Comparison of ENCODE assay signal across 24 cellular contexts in the genomic region with DNA sequence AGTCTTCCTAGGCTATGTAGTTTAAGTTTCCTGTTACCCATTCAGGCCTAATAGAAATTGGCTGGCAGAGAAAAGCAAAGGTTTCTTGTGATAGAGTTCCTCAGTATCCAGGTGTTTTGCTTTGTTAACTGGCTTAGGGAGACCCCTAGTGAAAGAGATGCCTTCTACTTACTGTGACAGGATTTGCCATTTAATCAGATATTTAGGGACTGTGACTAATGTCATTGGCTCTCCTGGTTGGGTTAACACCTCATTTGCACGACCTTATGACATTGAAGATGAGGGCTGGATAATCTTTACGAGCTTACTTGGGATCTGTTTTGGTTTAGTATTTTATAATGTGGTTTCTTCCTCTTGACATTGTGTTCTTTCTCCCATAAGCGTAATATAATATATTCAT. TPM values are rescaled to one million over a fixed set of nuclear protein-coding genes. Genes with fewer than 3 reads are reported as not detected.
DNase-seq lines count a peak whose midpoint lies in the region; ATAC-seq and TF ChIP-seq lines count a peak whose summit lies in the region.
"Had no signal": no experiment of that assay in that cellular context is flagged by ENCODE, and none has a peak within 500 bp of the region (broad histone marks: within the 10 kb centered on the region; RNA-seq: fewer than 3 reads in every experiment).

No MANE protein-coding gene starts in this region.

- no peak overlapping the region for H3K56ac ChIP-seq in mesendoderm (ENCODE audit: low read length)

- H3K4me3 ChIP-seq in DND-41 (ENCODE audit: low read depth in 1 of 2, low read length in 2 of 2) (no peak overlapping the region), HEK293 (ENCODE audit: low read depth, low read length) (no peak overlapping the region), mesendoderm (ENCODE audit: low read length) (no peak overlapping the region)
- H3K4me3 ChIP-seq: lower lobe of right lung, MG63, uterus had no signal

- no CpG with 5 or more reads among the region's 3 CpGs for WGBS in mesendoderm (ENCODE audit: extremely low coverage, insufficient coverage, low lambda C conversion rate)

- no peak for DNase-seq in DND-41
- DNase-seq in RKO (ENCODE audit: low spot score), result peak; percentile 16
- peak; percentile 95 for DNase-seq in mesendoderm
- no peak for DNase-seq in retina
- no peak for DNase-seq in GM13976 (ENCODE audit: low spot score)
- DNase-seq in cerebellar nuclear complex (lab: John Stamatoyannopoulos, UW), result no peak
- DNase-seq in DMS153 (lab: John Stamatoyannopoulos, UW), result no peak
- DNase-seq: activated CD4-positive, alpha-beta T cell treated with anti-CD3 and anti-CD28 coated beads, Interleukin-2, amount 10 ng/mL, durations not matched to agents 7 days and 5 days; activated CD8-positive, alpha-beta memory T cell treated with anti-CD3 and anti-CD28 coated beads, Interleukin-2, amount 50 U/mL, for 48 hours; activated effector memory CD4-positive, alpha-beta T cell treated with anti-CD3 and anti-CD28 coated beads, Interleukin-2, amount 50 U/mL, for 16 hours; Calu3; caudate nucleus; glutamatergic neuron; lower lobe of right lung; MG63; naive B cell; NCI-H1930; NCI-H510A treated with DMSO at 0.1 percent for 48 hours; SK-N-SH; small intestine; stimulated activated CD4-positive, alpha-beta T cell treated with anti-CD3 and anti-CD28 coated beads, Interleukin-4, amount 100 ng/mL, for 1 hour; uterus had no signal

- no peak overlapping the region for H4K8ac ChIP-seq in mesendoderm (ENCODE audit: low read depth, low read length)

- in situ Hi-C loops in GM13976 (cut with MboI; ENCODE audit: low sequenced_read_pairs, unreplicated experiment), result no loop called here

- H3K9ac ChIP-seq in DND-41 (ENCODE audit: low read depth, low read length), result no peak overlapping the region
- H3K9ac ChIP-seq in mesendoderm (ENCODE audit: low read length), result no peak overlapping the region
- H3K9ac ChIP-seq: SK-N-SH had no signal

- no peak overlapping the region for H2AFZ ChIP-seq in DND-41 (ENCODE audit: low read depth, low read length)

- H4K5ac ChIP-seq in mesendoderm (ENCODE audit: low read length), result no peak overlapping the region

- H3K4me2 ChIP-seq in DND-41 (ENCODE audit: insufficient read depth, low read length), result no peak overlapping the region
- H3K4me2 ChIP-seq in mesendoderm (ENCODE audit: low read length), result no peak overlapping the region
- H3K4me2 ChIP-seq: SK-N-SH had no signal

- no peak overlapping the region for H3K4ac ChIP-seq in mesendoderm (ENCODE audit: low read depth, low read length)

- no peaks in the 10 kb centered on the region for H3K27me3 ChIP-seq in DND-41 (ENCODE audit: insufficient read depth, low read length, poor library complexity)
- no peaks in the 10 kb centered on the region for H3K27me3 ChIP-seq in mesendoderm (ENCODE audit: insufficient read depth, low read length, poor library complexity)
- H3K27me3 ChIP-seq: MG63, uterus had no signal

- no peak overlapping the region for H3K18ac ChIP-seq in mesendoderm (ENCODE audit: low read length)

- peaks cover 4% of the 10 kb centered on the region; the same call in 1 of the 2 replicates for H4K20me1 ChIP-seq in DND-41 (ENCODE audit: insufficient read depth, low read length)

- TF ChIP-seq CTCF in DND-41 (IDR thresholded peaks at IDR 0.05; ENCODE audit: borderline replicate concordance, extremely low read depth, low read length, poor library complexity, severe bottlenecking), result peak; percentile 29
- TF ChIP-seq CTCF in HEK293 (tag by site-specific recombination; IDR thresholded peaks at IDR 0.05), result no peak
- no peak for TF ChIP-seq CTCF in GM13976 (IDR thresholded peaks at IDR 0.05; ENCODE audit: borderline replicate concordance, control extremely low read depth, extremely low read depth, insufficient read depth, missing control alignments)

- no peak for ATAC-seq in DND-41 (ENCODE audit: insufficient read depth, low read depth)
- ATAC-seq: lower lobe of right lung, Panc1 had no signal

- H3K36me3 ChIP-seq in DND-41 (ENCODE audit: insufficient read depth, low read length) (peaks cover 32% of the 10 kb centered on the region), HEK293 (ENCODE audit: control insufficient read depth in 2 of 2, insufficient read depth in 1 of 2, low read length in 2 of 2) (peaks cover 0 to 6% of the 10 kb centered on the region in 2 experiments; a peak in 2 of 3 replicates), mesendoderm (ENCODE audit: control insufficient read depth, insufficient read depth, low read length) (no peaks in the 10 kb centered on the region)
- H3K36me3 ChIP-seq: uterus had no signal

- H3K79me2 ChIP-seq in DND-41 (ENCODE audit: insufficient read depth, low read length) (peaks cover 89% of the 10 kb centered on the region), mesendoderm (ENCODE audit: control insufficient read depth, insufficient read depth, low read length) (peaks cover 7% of the 10 kb centered on the region)

- H2BK15ac ChIP-seq in mesendoderm (replicated peaks; ENCODE audit: low read depth), result no peak overlapping the region

- peaks cover 5% of the 10 kb centered on the region for H3K79me1 ChIP-seq in mesendoderm (ENCODE audit: low read length)

- no peak overlapping the region for H3K23ac ChIP-seq in mesendoderm (ENCODE audit: low read length)

- CTCF ChIA-PET in HEK293 (lab: Yijun Ruan, JAX), result interaction anchor here (0.7 to 1.6 kb wide), 4 partner anchors 34 to 326 kb away, joined by 3 to 8 read pairs (median 5); no protein-coding TSS in a partner anchor

- peaks cover 25% of the 10 kb centered on the region for H3K4me1 ChIP-seq in DND-41 (ENCODE audit: insufficient read depth, low read length)
- peaks cover 7% of the 10 kb centered on the region; the same call in 1 of the 2 replicates for H3K4me1 ChIP-seq in HEK293 (ENCODE audit: control insufficient read depth, insufficient read depth, low read length)
- peaks cover 2% of the 10 kb centered on the region for H3K4me1 ChIP-seq in mesendoderm (ENCODE audit: control insufficient read depth, low read depth, low read length)
- H3K4me1 ChIP-seq: uterus had no signal

- H3K9me3 ChIP-seq in DND-41 (ENCODE audit: insufficient read depth, low read length, severe bottlenecking) (no peaks in the 10 kb centered on the region), HEK293 (ENCODE audit: control insufficient read depth, insufficient read depth, low read depth, low read length) (no peaks in the 10 kb centered on the region)
- H3K9me3 ChIP-seq: lower lobe of right lung, MG63, SK-N-SH, uterus had no signal

- no peak overlapping the region for H2BK5ac ChIP-seq in mesendoderm (ENCODE audit: low read length)

- no peak overlapping the region for H3K27ac ChIP-seq in DND-41 (ENCODE audit: low read length)
- no peak overlapping the region for H3K27ac ChIP-seq in HEK293 (ENCODE audit: extremely low read depth, low read depth, low read length)
- no peak overlapping the region for H3K27ac ChIP-seq in mesendoderm (ENCODE audit: low read depth, low read length)
- H3K27ac ChIP-seq: lower lobe of right lung, uterus had no signal

- POLR2A ChIA-PET in HEK293 (lab: Yijun Ruan, JAX), result no interaction called here

- H2BK120ac ChIP-seq in mesendoderm (ENCODE audit: low read depth, low read length), result no peak overlapping the region

- no peak overlapping the region for H2AK5ac ChIP-seq in mesendoderm (ENCODE audit: low read length)

TF ChIP-seq in HEK293, 187 proteins besides CTCF, POLR2A, EP300 and RAD21 (continues in another document):
- TF ChIP-seq ZSCAN30 (tag by site-specific recombination; IDR thresholded peaks at IDR 0.05) (no peak), ZNF366 (tag by site-specific recombination; conservative IDR thresholded peaks at IDR 0.05) (no peak), ZNF24 (tag by site-specific recombination; IDR thresholded peaks at IDR 0.05) (no peak)
- TF ChIP-seq, protein P1, sequence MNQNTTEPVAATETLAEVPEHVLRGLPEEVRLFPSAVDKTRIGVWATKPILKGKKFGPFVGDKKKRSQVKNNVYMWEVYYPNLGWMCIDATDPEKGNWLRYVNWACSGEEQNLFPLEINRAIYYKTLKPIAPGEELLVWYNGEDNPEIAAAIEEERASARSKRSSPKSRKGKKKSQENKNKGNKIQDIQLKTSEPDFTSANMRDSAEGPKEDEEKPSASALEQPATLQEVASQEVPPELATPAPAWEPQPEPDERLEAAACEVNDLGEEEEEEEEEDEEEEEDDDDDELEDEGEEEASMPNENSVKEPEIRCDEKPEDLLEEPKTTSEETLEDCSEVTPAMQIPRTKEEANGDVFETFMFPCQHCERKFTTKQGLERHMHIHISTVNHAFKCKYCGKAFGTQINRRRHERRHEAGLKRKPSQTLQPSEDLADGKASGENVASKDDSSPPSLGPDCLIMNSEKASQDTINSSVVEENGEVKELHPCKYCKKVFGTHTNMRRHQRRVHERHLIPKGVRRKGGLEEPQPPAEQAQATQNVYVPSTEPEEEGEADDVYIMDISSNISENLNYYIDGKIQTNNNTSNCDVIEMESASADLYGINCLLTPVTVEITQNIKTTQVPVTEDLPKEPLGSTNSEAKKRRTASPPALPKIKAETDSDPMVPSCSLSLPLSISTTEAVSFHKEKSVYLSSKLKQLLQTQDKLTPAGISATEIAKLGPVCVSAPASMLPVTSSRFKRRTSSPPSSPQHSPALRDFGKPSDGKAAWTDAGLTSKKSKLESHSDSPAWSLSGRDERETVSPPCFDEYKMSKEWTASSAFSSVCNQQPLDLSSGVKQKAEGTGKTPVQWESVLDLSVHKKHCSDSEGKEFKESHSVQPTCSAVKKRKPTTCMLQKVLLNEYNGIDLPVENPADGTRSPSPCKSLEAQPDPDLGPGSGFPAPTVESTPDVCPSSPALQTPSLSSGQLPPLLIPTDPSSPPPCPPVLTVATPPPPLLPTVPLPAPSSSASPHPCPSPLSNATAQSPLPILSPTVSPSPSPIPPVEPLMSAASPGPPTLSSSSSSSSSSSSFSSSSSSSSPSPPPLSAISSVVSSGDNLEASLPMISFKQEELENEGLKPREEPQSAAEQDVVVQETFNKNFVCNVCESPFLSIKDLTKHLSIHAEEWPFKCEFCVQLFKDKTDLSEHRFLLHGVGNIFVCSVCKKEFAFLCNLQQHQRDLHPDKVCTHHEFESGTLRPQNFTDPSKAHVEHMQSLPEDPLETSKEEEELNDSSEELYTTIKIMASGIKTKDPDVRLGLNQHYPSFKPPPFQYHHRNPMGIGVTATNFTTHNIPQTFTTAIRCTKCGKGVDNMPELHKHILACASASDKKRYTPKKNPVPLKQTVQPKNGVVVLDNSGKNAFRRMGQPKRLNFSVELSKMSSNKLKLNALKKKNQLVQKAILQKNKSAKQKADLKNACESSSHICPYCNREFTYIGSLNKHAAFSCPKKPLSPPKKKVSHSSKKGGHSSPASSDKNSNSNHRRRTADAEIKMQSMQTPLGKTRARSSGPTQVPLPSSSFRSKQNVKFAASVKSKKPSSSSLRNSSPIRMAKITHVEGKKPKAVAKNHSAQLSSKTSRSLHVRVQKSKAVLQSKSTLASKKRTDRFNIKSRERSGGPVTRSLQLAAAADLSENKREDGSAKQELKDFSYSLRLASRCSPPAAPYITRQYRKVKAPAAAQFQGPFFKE (tag by site-specific recombination; IDR thresholded peaks at IDR 0.05; ENCODE audit: borderline replicate concordance), result no peak

RNA-seq across cellular contexts. Expression of a gene that starts 5.8 kb away (rescaled TPM):
- 6.7 TPM for polyA plus RNA-seq in mesendoderm (2013, experiment 1 of 2)
- 6.4 TPM for polyA plus RNA-seq in mesendoderm (2013, experiment 2 of 2)

Comparison
In these comparisons a context has a peak if more than half of its experiments do, and no peak if none do; other contexts are left out.
1. DNase-seq: peak in RKO (single experiment) and mesendoderm (single experiment); none in DND-41 (single experiment), retina (single experiment), GM13976 (single experiment), cerebellar nuclear complex (0 of 2) and DMS153 (single experiment).